Comparison of ENCODE assay signal across 7 cellular contexts in genomic region chr19:58557253-58558065, GRCh38. TPM values are rescaled to one million over a fixed set of nuclear protein-coding genes. Genes with fewer than 3 reads are reported as not detected.
DNase-seq lines count a peak whose midpoint lies in the region; ATAC-seq, FAIRE-seq and TF ChIP-seq lines count a peak whose summit lies in the region.

No MANE protein-coding gene starts in this region.

- dilution Hi-C loops in IMR-90 (cut with HindIII; ENCODE audit: low sequenced_read_pairs, unreplicated experiment) (no loop called here), keratinocyte (cut with MboI; ENCODE audit: extremely low pct_ligation_motif_present, low sequenced_read_pairs) (no loop called here)

- H3K23ac ChIP-seq in IMR-90 (ENCODE audit: low read depth, low read length): peak overlapping the region; percentile 79

- H3K4me3 ChIP-seq in IMR-90 (ENCODE audit: insufficient read depth, low read depth, low read length) (peak overlapping the region; percentile 81), keratinocyte (ENCODE audit: control insufficient read depth in 2 of 3, extremely low read depth in 1 of 3, insufficient read depth in 2 of 3, low read depth in 1 of 3, low read length in 3 of 3) (peak overlapping the region; percentile 93 to 98 (median 95)), stomach smooth muscle (ENCODE audit: low read length in 2 of 2) (peak overlapping the region; percentile 92 to 96)

- H3K56ac ChIP-seq in IMR-90 (ENCODE audit: extremely low read depth, insufficient read depth, low read length): peak overlapping the region; percentile 87

- H3K27ac Mint-ChIP-seq in activated naive CD8-positive, alpha-beta T cell treated with anti-CD3 and anti-CD28 coated beads, Interleukin-2, amount 10 ng/mL, durations not matched to agents 7 days and 5 days: peak overlapping the region; percentile 98

- POLR2A ChIA-PET in IMR-90 (lab: Charles Lee; ENCODE audit: unreplicated experiment): no interaction called here
- POLR2A ChIA-PET in activated naive CD8-positive, alpha-beta T cell treated with anti-CD3 and anti-CD28 coated beads, Interleukin-2, amount 10 ng/mL, durations not matched to agents 7 days and 5 days (lab: Charles Lee): interaction anchor here (0.5 to 5.9 kb wide), 8 partner anchors 13 to 44 kb away, joined by 3 to 50 read pairs (median 4); partner anchors contain the start of genes MZF1, TRIM28 and ZBTB45

- H2AK9ac ChIP-seq in IMR-90 (replicated peaks; ENCODE audit: low read depth, low read length, poor library complexity): peak overlapping the region; percentile 96

- H3K9me1 ChIP-seq in IMR-90 (ENCODE audit: insufficient read depth, low read length) (peaks cover 28% of the 10 kb centered on the region), keratinocyte (ENCODE audit: control insufficient read depth, extremely low read depth, insufficient read depth, low read length) (no peaks in the 10 kb centered on the region)

- peaks cover 18 to 60% of the 10 kb centered on the region in 2 experiments for H3K79me1 ChIP-seq in IMR-90 (ENCODE audit: low read depth in 1 of 2, low read length in 2 of 2)

- H4K5ac ChIP-seq in IMR-90 (ENCODE audit: low read depth, low read length): no peak overlapping the region

- H3K36me3 ChIP-seq in IMR-90 (ENCODE audit: control insufficient read depth, insufficient read depth, low read length): peaks cover 15% of the 10 kb centered on the region
- peaks cover 17% of the 10 kb centered on the region in 2 experiments for H3K36me3 ChIP-seq in keratinocyte (ENCODE audit: control insufficient read depth in 2 of 2, extremely low read depth in 1 of 2, insufficient read depth in 2 of 2, low read length in 2 of 2)
- peaks cover 12 to 14% of the 10 kb centered on the region in 2 donors for H3K36me3 ChIP-seq in stomach smooth muscle (ENCODE audit: control insufficient read depth in 2 of 2, insufficient read depth in 2 of 2, low read length in 2 of 2)

- CTCF ChIA-PET in IMR-90 (lab: Yijun Ruan, JAX): no interaction called here

- H4K91ac ChIP-seq in IMR-90 (ENCODE audit: insufficient read depth, low read depth, low read length): no peak overlapping the region; the same call in 1 of the 2 replicates

- H4K8ac ChIP-seq in IMR-90 (ENCODE audit: low read depth in 2 of 2, low read length in 2 of 2): peak overlapping the region; percentile 34 to 86; a peak in 1 of 4 replicates

- H3K27me3 ChIP-seq in IMR-90 (ENCODE audit: control insufficient read depth, insufficient read depth, low read length) (no peaks in the 10 kb centered on the region), keratinocyte (ENCODE audit: control insufficient read depth, extremely low read depth, insufficient read depth, low read length) (no peaks in the 10 kb centered on the region), stomach smooth muscle (ENCODE audit: control insufficient read depth in 1 of 2, insufficient read depth in 2 of 2, low read length in 2 of 2) (no peaks in the 10 kb centered on the region)

- peaks cover 42% of the 10 kb centered on the region for H3K4me1 Mint-ChIP-seq in activated naive CD8-positive, alpha-beta T cell treated with anti-CD3 and anti-CD28 coated beads, Interleukin-2, amount 10 ng/mL, durations not matched to agents 7 days and 5 days

- intact Hi-C loops in IMR-90 (cut with micrococcal nuclease): loop anchor here (2.0 kb wide), 1 partner anchor 13 kb away; the partner anchor contains the start of gene TRIM28

- peak overlapping the region; percentile 75 for H2BK5ac ChIP-seq in IMR-90 (ENCODE audit: low read depth, low read length, poor library complexity, severe bottlenecking)

- H3K4me2 ChIP-seq in IMR-90 (ENCODE audit: low read depth, low read length) (peak overlapping the region; percentile 82), keratinocyte (ENCODE audit: control insufficient read depth, extremely low read depth, insufficient read depth, low read depth, low read length) (peak overlapping the region; percentile 95)

- TF ChIP-seq RAD21 in IMR-90 (IDR thresholded peaks at IDR 0.05; ENCODE audit: low read length): no peak

- no peaks in the 10 kb centered on the region for H3K27me3 Mint-ChIP-seq in activated naive CD8-positive, alpha-beta T cell treated with anti-CD3 and anti-CD28 coated beads, Interleukin-2, amount 10 ng/mL, durations not matched to agents 7 days and 5 days

- H3K9me3 ChIP-seq in IMR-90 (ENCODE audit: control insufficient read depth, insufficient read depth, low read length): no peaks in the 10 kb centered on the region
- H3K9me3 ChIP-seq in keratinocyte (ENCODE audit: control insufficient read depth, low read depth, low read length): no peaks in the 10 kb centered on the region
- H3K9me3 ChIP-seq in stomach smooth muscle (ENCODE audit: control insufficient read depth in 2 of 2, low read length in 2 of 2): no peaks in the 10 kb centered on the region

- no peak overlapping the region for H2BK20ac ChIP-seq in IMR-90 (ENCODE audit: low read depth, low read length)

- peaks cover 28% of the 10 kb centered on the region for H3K4me1 ChIP-seq in IMR-90 (ENCODE audit: control insufficient read depth, insufficient read depth, low read length)
- H3K4me1 ChIP-seq in keratinocyte (ENCODE audit: control insufficient read depth, extremely low read depth, insufficient read depth, low read length): peaks cover 42% of the 10 kb centered on the region
- H3K4me1 ChIP-seq in stomach smooth muscle (ENCODE audit: control insufficient read depth, insufficient read depth, low read length): peaks cover 69% of the 10 kb centered on the region

- H3K9ac ChIP-seq in IMR-90 (ENCODE audit: low read depth, low read length) (peak overlapping the region; percentile 97), keratinocyte (ENCODE audit: control insufficient read depth, extremely low read depth, insufficient read depth, low read length) (peak overlapping the region; percentile 98), stomach smooth muscle (ENCODE audit: low read length in 2 of 2) (peak overlapping the region; percentile 95 to 98)

- TF ChIP-seq POLR2A in IMR-90 (IDR thresholded peaks at IDR 0.05; ENCODE audit: low read depth, low read length): no peak

- H3K9me3 Mint-ChIP-seq in activated naive CD8-positive, alpha-beta T cell treated with anti-CD3 and anti-CD28 coated beads, Interleukin-2, amount 10 ng/mL, durations not matched to agents 7 days and 5 days: no peaks in the 10 kb centered on the region

- H2BK120ac ChIP-seq in IMR-90 (ENCODE audit: low read depth, low read length): no peak overlapping the region

- ATAC-seq in IMR-90 (ENCODE audit: low read depth): no peak
- no peak for ATAC-seq in activated naive CD8-positive, alpha-beta T cell treated with anti-CD3 and anti-CD28 coated beads, Interleukin-2, amount 10 ng/mL, durations not matched to agents 7 days and 5 days (ENCODE audit: low read depth)
- ATAC-seq in HG03460 (IDR thresholded peaks at IDR 0.05; ENCODE audit: unreplicated experiment): no peak
- ATAC-seq in GM18519 (IDR thresholded peaks at IDR 0.05; ENCODE audit: low FRiP score, unreplicated experiment): no peak
- no peak for ATAC-seq in HG02763 (IDR thresholded peaks at IDR 0.05; ENCODE audit: unreplicated experiment)

- peak overlapping the region; percentile 96 for H3K4me3 Mint-ChIP-seq in activated naive CD8-positive, alpha-beta T cell treated with anti-CD3 and anti-CD28 coated beads, Interleukin-2, amount 10 ng/mL, durations not matched to agents 7 days and 5 days

- peaks cover 12% of the 10 kb centered on the region for H4K20me1 ChIP-seq in IMR-90 (ENCODE audit: insufficient read depth, low read length)
- H4K20me1 ChIP-seq in keratinocyte (ENCODE audit: control insufficient read depth, extremely low read depth, insufficient read depth, low read length): no peaks in the 10 kb centered on the region

- no peak for TF ChIP-seq CTCF in IMR-90 (conservative IDR thresholded peaks at IDR 0.05; ENCODE audit: low read depth, low read length)
- TF ChIP-seq CTCF in keratinocyte (optimal IDR thresholded peaks at IDR 0.05 in 1 of 3, IDR thresholded peaks at IDR 0.05 in 1 of 3, conservative IDR thresholded peaks at IDR 0.05 in 1 of 3; ENCODE audit: extremely low read depth in 1 of 3, insufficient read depth in 2 of 3, low read length in 3 of 3): no peak

- peak overlapping the region; percentile 88 for H2AK5ac ChIP-seq in IMR-90 (ENCODE audit: low read depth, low read length)

- in situ Hi-C loops in IMR-90 (cut with MboI; ENCODE audit: low sequenced_read_pairs): no loop called here

- peaks cover 42% of the 10 kb centered on the region for H3K79me2 ChIP-seq in keratinocyte (ENCODE audit: control insufficient read depth, insufficient read depth, low read length)

- no peak overlapping the region for H3K18ac ChIP-seq in IMR-90 (ENCODE audit: low read depth, low read length)

- H3K27ac ChIP-seq in IMR-90 (ENCODE audit: insufficient read depth, low read length): peak overlapping the region; percentile 94
- H3K27ac ChIP-seq in keratinocyte (ENCODE audit: control insufficient read depth, insufficient read depth, low read length): peak overlapping the region; percentile 86
- H3K27ac ChIP-seq in stomach smooth muscle (ENCODE audit: low read length): peak overlapping the region; percentile 91

- H3K36me3 Mint-ChIP-seq in activated naive CD8-positive, alpha-beta T cell treated with anti-CD3 and anti-CD28 coated beads, Interleukin-2, amount 10 ng/mL, durations not matched to agents 7 days and 5 days: peaks cover 25% of the 10 kb centered on the region

- no peak overlapping the region for H2BK15ac ChIP-seq in IMR-90 (ENCODE audit: low read depth, low read length)

- DNase-seq in IMR-90: no peak
- peak; percentile 28 for DNase-seq in activated naive CD8-positive, alpha-beta T cell treated with anti-CD3 and anti-CD28 coated beads, Interleukin-2, amount 10 ng/mL, durations not matched to agents 7 days and 5 days
- no peak for DNase-seq in keratinocyte (ENCODE audit: low read depth, low spot score)

- no TSS peak for BruUV-seq in IMR-90 (replicated peaks; lab: Mats Ljungman, UMichigan)

- WGBS in IMR-90 (ENCODE audit: extremely low coverage in 2 of 2, insufficient read length in 1 of 2), 2 experiments: 14% methylated on average over 7 of the region's 11 CpGs; no CpG with 5 or more reads in 1 of the 2 experiments

- H2AFZ ChIP-seq in IMR-90 (replicated peaks; ENCODE audit: low read length, poor library complexity) (no peak overlapping the region), keratinocyte (ENCODE audit: control insufficient read depth, low read length) (no peak overlapping the region)

- H3K4ac ChIP-seq in IMR-90 (ENCODE audit: low read depth, low read length): peak overlapping the region; percentile 74

- no peak for FAIRE-seq in keratinocyte (lab: Jason Lieb, UNC)

- peak overlapping the region; percentile 44 for H3K14ac ChIP-seq in IMR-90 (replicated peaks; ENCODE audit: low read depth, low read length)

RNA-seq across cellular contexts. Expression of gene UBE2M, which starts 1.0 kb away (rescaled TPM):
- 55.9 and 63.0 TPM in 2 replicates for total RNA-seq in IMR-90 (2012; rRNA removed)
- polyA plus RNA-seq in IMR-90 (2012; rRNA removed): 66.6 and 72.5 TPM in 2 replicates
- 55.0 and 72.6 TPM in 2 replicates for polyA plus RNA-seq in IMR-90 (2012; cell fraction: cytosol; rRNA removed)
- polyA plus RNA-seq in IMR-90 (2012; cell fraction: nucleus; rRNA removed; ENCODE audit: low replicate concordance): 82.7 and 116 TPM in 2 replicates
- 10 to 100 TPM; 79.5 to 81.2 TPM for total RNA-seq in activated naive CD8-positive, alpha-beta T cell treated with anti-CD3 and anti-CD28 coated beads, Interleukin-2, amount 10 ng/mL, durations not matched to agents 7 days and 5 days
- 55.9 to 104 TPM (median 82.6 TPM) in 3 replicates for polyA plus RNA-seq in keratinocyte
- 41.2 TPM for polyA plus RNA-seq in keratinocyte (2011; ENCODE audit: low read depth)
- polyA plus RNA-seq in keratinocyte (2011; cell fraction: cytosol; rRNA removed): 62.9 and 69.2 TPM in 2 replicates
- 50.4 and 56.5 TPM in 2 replicates for polyA plus RNA-seq in keratinocyte (2011; cell fraction: nucleus; rRNA removed)
- 60.7 and 88.1 TPM in 2 replicates for polyA plus RNA-seq in keratinocyte (2012; ENCODE audit: low replicate concordance)
- 50.9 to 113 TPM (median 64.6 TPM) in 3 replicates for polyA minus RNA-seq in keratinocyte
- 68.3 TPM for polyA minus RNA-seq in keratinocyte (2011; cell fraction: cytosol; rRNA and poly(A)+ RNA removed)
- polyA minus RNA-seq in keratinocyte (2011; cell fraction: nucleus; rRNA and poly(A)+ RNA removed): 13.5 and 18.7 TPM in 2 replicates

RNA-seq across cellular contexts. Expression of gene CHMP2A, which starts 2.6 kb away (rescaled TPM):
- 105 and 128 TPM in 2 replicates for total RNA-seq in IMR-90 (2012; rRNA removed)
- 183 and 202 TPM in 2 replicates for polyA plus RNA-seq in IMR-90 (2012; rRNA removed)
- polyA plus RNA-seq in IMR-90 (2012; cell fraction: cytosol; rRNA removed): 206 and 255 TPM in 2 replicates
- 88.8 and 142 TPM in 2 replicates for polyA plus RNA-seq in IMR-90 (2012; cell fraction: nucleus; rRNA removed; ENCODE audit: low replicate concordance)
- 100 to 1,000 TPM in 1 of 2 experiments, 10 to 100 TPM in 1; 99.0 to 111 TPM for total RNA-seq in activated naive CD8-positive, alpha-beta T cell treated with anti-CD3 and anti-CD28 coated beads, Interleukin-2, amount 10 ng/mL, durations not matched to agents 7 days and 5 days
- polyA plus RNA-seq in keratinocyte: 105 to 167 TPM (median 115 TPM) in 3 replicates
- polyA plus RNA-seq in keratinocyte (2011; ENCODE audit: low read depth): 197 TPM
- 142 and 203 TPM in 2 replicates for polyA plus RNA-seq in keratinocyte (2011; cell fraction: cytosol; rRNA removed)
- polyA plus RNA-seq in keratinocyte (2011; cell fraction: nucleus; rRNA removed): 87.9 and 91.0 TPM in 2 replicates
- polyA plus RNA-seq in keratinocyte (2012; ENCODE audit: low replicate concordance): 150 and 159 TPM in 2 replicates
- polyA minus RNA-seq in keratinocyte: 73.6 to 125 TPM (median 114 TPM) in 3 replicates
- 121 TPM for polyA minus RNA-seq in keratinocyte (2011; cell fraction: cytosol; rRNA and poly(A)+ RNA removed)
- polyA minus RNA-seq in keratinocyte (2011; cell fraction: nucleus; rRNA and poly(A)+ RNA removed): 22.2 and 26.5 TPM in 2 replicates

RNA-seq across cellular contexts. Expression of gene TRIM28, which starts 13.6 kb away (rescaled TPM):
- total RNA-seq in IMR-90 (2012; rRNA removed): 313 and 349 TPM in 2 replicates
- polyA plus RNA-seq in IMR-90 (2012; rRNA removed) (465 and 964 TPM in 2 replicates), keratinocyte (290 to 316 TPM (median 298 TPM) in 3 replicates)
- polyA plus RNA-seq in IMR-90 (2012; cell fraction: cytosol; rRNA removed): 339 TPM in 2 replicates
- polyA plus RNA-seq in IMR-90 (2012; cell fraction: nucleus; rRNA removed; ENCODE audit: low replicate concordance): 522 and 1,051 TPM in 2 replicates
- 100 to 1,000 TPM; 409 to 412 TPM for total RNA-seq in activated naive CD8-positive, alpha-beta T cell treated with anti-CD3 and anti-CD28 coated beads, Interleukin-2, amount 10 ng/mL, durations not matched to agents 7 days and 5 days
- 166 TPM for polyA plus RNA-seq in keratinocyte (2011; ENCODE audit: low read depth)
- 199 and 380 TPM in 2 replicates for polyA plus RNA-seq in keratinocyte (2011; cell fraction: cytosol; rRNA removed)
- polyA plus RNA-seq in keratinocyte (2011; cell fraction: nucleus; rRNA removed): 344 and 506 TPM in 2 replicates
- polyA plus RNA-seq in keratinocyte (2012; ENCODE audit: low replicate concordance): 355 and 492 TPM in 2 replicates
- 1,017 to 2,182 TPM (median 1,062 TPM) in 3 replicates for polyA minus RNA-seq in keratinocyte
- polyA minus RNA-seq in keratinocyte (2011; cell fraction: cytosol; rRNA and poly(A)+ RNA removed): 738 TPM
- 573 and 589 TPM in 2 replicates for polyA minus RNA-seq in keratinocyte (2011; cell fraction: nucleus; rRNA and poly(A)+ RNA removed)

RNA-seq across cellular contexts. Expression of gene MZF1, which starts 15.7 kb away (rescaled TPM):
- 3.4 and 3.6 TPM in 2 replicates for total RNA-seq in IMR-90 (2012; rRNA removed)
- polyA plus RNA-seq in IMR-90 (2012; rRNA removed) (15.0 and 17.1 TPM in 2 replicates), keratinocyte (5.0 to 14.5 TPM (median 7.4 TPM) in 3 replicates)
- 4.3 and 11.4 TPM in 2 replicates for polyA plus RNA-seq in IMR-90 (2012; cell fraction: cytosol; rRNA removed)
- 136 and 263 TPM in 2 replicates for polyA plus RNA-seq in IMR-90 (2012; cell fraction: nucleus; rRNA removed; ENCODE audit: low replicate concordance)
- total RNA-seq in activated naive CD8-positive, alpha-beta T cell treated with anti-CD3 and anti-CD28 coated beads, Interleukin-2, amount 10 ng/mL, durations not matched to agents 7 days and 5 days: 10 to 100 TPM; 31.3 to 31.7 TPM
- 1.5 TPM for polyA plus RNA-seq in keratinocyte (2011; ENCODE audit: low read depth)
- 2.1 and 4.2 TPM in 2 replicates for polyA plus RNA-seq in keratinocyte (2011; cell fraction: cytosol; rRNA removed)
- polyA plus RNA-seq in keratinocyte (2011; cell fraction: nucleus; rRNA removed): 59.0 and 71.2 TPM in 2 replicates
- polyA plus RNA-seq in keratinocyte (2012; ENCODE audit: low replicate concordance): 5.5 and 12.6 TPM in 2 replicates
- 9.5 to 12.9 TPM (median 11.0 TPM) in 3 replicates for polyA minus RNA-seq in keratinocyte
- 9.2 TPM for polyA minus RNA-seq in keratinocyte (2011; cell fraction: cytosol; rRNA and poly(A)+ RNA removed)
- 16.9 and 18.7 TPM in 2 replicates for polyA minus RNA-seq in keratinocyte (2011; cell fraction: nucleus; rRNA and poly(A)+ RNA removed)

RNA-seq across cellular contexts. Expression of gene ZBTB45, which starts 37.8 kb away (rescaled TPM):
- 1.4 TPM in 2 replicates for total RNA-seq in IMR-90 (2012; rRNA removed)
- polyA plus RNA-seq in IMR-90 (2012; rRNA removed) (9.7 and 13.5 TPM in 2 replicates), keratinocyte (3.1 to 8.2 TPM (median 4.6 TPM) in 3 replicates)
- 9.5 and 13.5 TPM in 2 replicates for polyA plus RNA-seq in IMR-90 (2012; cell fraction: cytosol; rRNA removed)
- polyA plus RNA-seq in IMR-90 (2012; cell fraction: nucleus; rRNA removed; ENCODE audit: low replicate concordance): 13.1 and 26.4 TPM in 2 replicates
- total RNA-seq in activated naive CD8-positive, alpha-beta T cell treated with anti-CD3 and anti-CD28 coated beads, Interleukin-2, amount 10 ng/mL, durations not matched to agents 7 days and 5 days: 10 to 100 TPM; 18.9 to 19.5 TPM
- 2.3 TPM for polyA plus RNA-seq in keratinocyte (2011; ENCODE audit: low read depth)
- 2.9 and 8.6 TPM in 2 replicates for polyA plus RNA-seq in keratinocyte (2011; cell fraction: cytosol; rRNA removed)
- 8.5 and 12.5 TPM in 2 replicates for polyA plus RNA-seq in keratinocyte (2011; cell fraction: nucleus; rRNA removed)
- polyA plus RNA-seq in keratinocyte (2012; ENCODE audit: low replicate concordance): 7.5 and 14.9 TPM in 2 replicates
- polyA minus RNA-seq in keratinocyte: 2.6 to 12.6 TPM (median 3.4 TPM) in 3 replicates
- polyA minus RNA-seq in keratinocyte (2011; cell fraction: cytosol; rRNA and poly(A)+ RNA removed): 15.7 TPM
- 9.2 and 10.1 TPM in 2 replicates for polyA minus RNA-seq in keratinocyte (2011; cell fraction: nucleus; rRNA and poly(A)+ RNA removed)
